In the genomic region with DNA sequence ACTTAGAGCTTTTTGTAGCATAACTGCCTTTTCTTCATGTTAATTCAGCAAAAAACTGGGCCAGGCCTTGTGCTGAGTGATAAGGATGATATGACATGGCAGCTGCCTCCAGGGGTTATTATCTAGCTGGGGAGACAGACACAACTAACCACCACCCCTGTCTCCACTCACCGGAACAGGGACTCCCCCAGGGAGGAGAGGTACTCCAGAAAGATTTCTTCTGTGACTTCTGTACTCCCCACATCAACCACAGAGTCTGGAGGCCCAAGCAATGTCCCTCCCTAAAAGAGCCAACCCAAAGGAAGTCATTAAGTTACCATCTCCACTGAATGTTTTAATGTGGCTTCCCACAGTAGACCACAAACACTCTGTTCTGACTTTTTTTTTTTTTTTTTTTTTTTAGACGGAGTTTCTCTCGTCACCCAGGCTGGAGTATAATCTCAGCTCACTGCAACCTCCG, we compare ENCODE assay signal across 1 cellular context.
TF ChIP-seq lines count a peak whose summit lies in the region.

No MANE protein-coding gene starts in this region.

TF ChIP-seq in K562, 482 proteins besides CTCF, POLR2A, EP300 and RAD21 (continued from another document and continues in another):
- TF ChIP-seq, protein P1, sequence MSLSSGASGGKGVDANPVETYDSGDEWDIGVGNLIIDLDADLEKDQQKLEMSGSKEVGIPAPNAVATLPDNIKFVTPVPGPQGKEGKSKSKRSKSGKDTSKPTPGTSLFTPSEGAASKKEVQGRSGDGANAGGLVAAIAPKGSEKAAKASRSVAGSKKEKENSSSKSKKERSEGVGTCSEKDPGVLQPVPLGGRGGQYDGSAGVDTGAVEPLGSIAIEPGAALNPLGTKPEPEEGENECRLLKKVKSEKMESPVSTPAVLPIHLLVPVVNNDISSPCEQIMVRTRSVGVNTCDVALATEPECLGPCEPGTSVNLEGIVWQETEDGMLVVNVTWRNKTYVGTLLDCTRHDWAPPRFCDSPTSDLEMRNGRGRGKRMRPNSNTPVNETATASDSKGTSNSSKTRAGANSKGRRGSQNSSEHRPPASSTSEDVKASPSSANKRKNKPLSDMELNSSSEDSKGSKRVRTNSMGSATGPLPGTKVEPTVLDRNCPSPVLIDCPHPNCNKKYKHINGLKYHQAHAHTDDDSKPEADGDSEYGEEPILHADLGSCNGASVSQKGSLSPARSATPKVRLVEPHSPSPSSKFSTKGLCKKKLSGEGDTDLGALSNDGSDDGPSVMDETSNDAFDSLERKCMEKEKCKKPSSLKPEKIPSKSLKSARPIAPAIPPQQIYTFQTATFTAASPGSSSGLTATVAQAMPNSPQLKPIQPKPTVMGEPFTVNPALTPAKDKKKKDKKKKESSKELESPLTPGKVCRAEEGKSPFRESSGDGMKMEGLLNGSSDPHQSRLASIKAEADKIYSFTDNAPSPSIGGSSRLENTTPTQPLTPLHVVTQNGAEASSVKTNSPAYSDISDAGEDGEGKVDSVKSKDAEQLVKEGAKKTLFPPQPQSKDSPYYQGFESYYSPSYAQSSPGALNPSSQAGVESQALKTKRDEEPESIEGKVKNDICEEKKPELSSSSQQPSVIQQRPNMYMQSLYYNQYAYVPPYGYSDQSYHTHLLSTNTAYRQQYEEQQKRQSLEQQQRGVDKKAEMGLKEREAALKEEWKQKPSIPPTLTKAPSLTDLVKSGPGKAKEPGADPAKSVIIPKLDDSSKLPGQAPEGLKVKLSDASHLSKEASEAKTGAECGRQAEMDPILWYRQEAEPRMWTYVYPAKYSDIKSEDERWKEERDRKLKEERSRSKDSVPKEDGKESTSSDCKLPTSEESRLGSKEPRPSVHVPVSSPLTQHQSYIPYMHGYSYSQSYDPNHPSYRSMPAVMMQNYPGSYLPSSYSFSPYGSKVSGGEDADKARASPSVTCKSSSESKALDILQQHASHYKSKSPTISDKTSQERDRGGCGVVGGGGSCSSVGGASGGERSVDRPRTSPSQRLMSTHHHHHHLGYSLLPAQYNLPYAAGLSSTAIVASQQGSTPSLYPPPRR (CRISPR knock-in tag; IDR thresholded peaks at IDR 0.05; ENCODE audit: borderline replicate concordance) = peak; percentile 63; the same call in 1 of the 2 replicates
- TF ChIP-seq MBD2 (IDR thresholded peaks at IDR 0.05; ENCODE audit: borderline replicate concordance, low read depth) = no peak; the same call in 1 of the 2 replicates
- no peak for TF ChIP-seq RBBP5 (IDR thresholded peaks at IDR 0.05; ENCODE audit: borderline replicate concordance, insufficient read depth, low read length, poor library complexity, severe bottlenecking)
- no peak for TF ChIP-seq NR4A1 (CRISPR knock-in tag; IDR thresholded peaks at IDR 0.05)
- TF ChIP-seq NR4A1 (tag; IDR thresholded peaks at IDR 0.05) = no peak
- no peak for TF ChIP-seq BRD9 (IDR thresholded peaks at IDR 0.05; ENCODE audit: low read depth, partially characterized antibody)
- TF ChIP-seq NR2F6 (CRISPR knock-in tag; IDR thresholded peaks at IDR 0.05) = no peak
- TF ChIP-seq ZNF512 (tag; IDR thresholded peaks at IDR 0.05) = no peak
- no peak for TF ChIP-seq RBM14 (IDR thresholded peaks at IDR 0.05; ENCODE audit: borderline replicate concordance, insufficient read depth, low read depth, low read length)
- TF ChIP-seq ZBTB8A (IDR thresholded peaks at IDR 0.05; ENCODE audit: partially characterized antibody) = no peak
- TF ChIP-seq ARNT (IDR thresholded peaks at IDR 0.05) = peak in 1 of 2 experiments; percentile 74; a peak in 1 of 4 replicates
- TF ChIP-seq HOMEZ (CRISPR knock-in tag; IDR thresholded peaks at IDR 0.05) = no peak
- no peak for TF ChIP-seq SAFB (IDR thresholded peaks at IDR 0.05; ENCODE audit: borderline replicate concordance, low read depth, low read length)
- TF ChIP-seq FOXK1 (CRISPR knock-in tag; IDR thresholded peaks at IDR 0.05; ENCODE audit: borderline replicate concordance) = no peak
- no peak for TF ChIP-seq KAT7 (CRISPR knock-in tag; IDR thresholded peaks at IDR 0.05; ENCODE audit: borderline replicate concordance)
- TF ChIP-seq PKNOX1 (IDR thresholded peaks at IDR 0.05) = peak; percentile 86
- no peak for TF ChIP-seq TEAD2 (tag; IDR thresholded peaks at IDR 0.05)
- TF ChIP-seq FOS (IDR thresholded peaks at IDR 0.05; ENCODE audit: extremely low read depth, insufficient read length) = no peak
- TF ChIP-seq EGR1 (conservative IDR thresholded peaks at IDR 0.05) = no peak
- peak; percentile 82 for TF ChIP-seq TAL1 (IDR thresholded peaks at IDR 0.05)
- TF ChIP-seq ZNF780A (CRISPR knock-in tag; IDR thresholded peaks at IDR 0.05) = no peak
- TF ChIP-seq SIN3B (IDR thresholded peaks at IDR 0.05; ENCODE audit: low read depth) = no peak
- no peak for TF ChIP-seq RBM34 (IDR thresholded peaks at IDR 0.05; ENCODE audit: borderline replicate concordance, insufficient read depth, low read length)
- TF ChIP-seq, protein P2, sequence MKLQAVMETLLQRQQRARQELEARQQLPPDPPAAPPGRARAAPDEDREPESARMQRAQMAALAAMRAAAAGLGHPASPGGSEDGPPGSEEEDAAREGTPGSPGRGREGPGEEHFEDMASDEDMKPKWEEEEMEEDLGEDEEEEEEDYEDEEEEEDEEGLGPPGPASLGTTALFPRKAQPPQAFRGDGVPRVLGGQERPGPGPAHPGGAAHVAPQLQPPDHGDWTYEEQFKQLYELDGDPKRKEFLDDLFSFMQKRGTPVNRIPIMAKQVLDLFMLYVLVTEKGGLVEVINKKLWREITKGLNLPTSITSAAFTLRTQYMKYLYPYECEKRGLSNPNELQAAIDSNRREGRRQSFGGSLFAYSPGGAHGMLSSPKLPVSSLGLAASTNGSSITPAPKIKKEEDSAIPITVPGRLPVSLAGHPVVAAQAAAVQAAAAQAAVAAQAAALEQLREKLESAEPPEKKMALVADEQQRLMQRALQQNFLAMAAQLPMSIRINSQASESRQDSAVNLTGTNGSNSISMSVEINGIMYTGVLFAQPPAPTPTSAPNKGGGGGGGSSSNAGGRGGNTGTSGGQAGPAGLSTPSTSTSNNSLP (IDR thresholded peaks at IDR 0.05; ENCODE audit: borderline replicate concordance, low read depth, low read length) = peak; percentile 67; the same call in 1 of the 2 replicates
- no peak for TF ChIP-seq NR3C1 (CRISPR knock-in tag; IDR thresholded peaks at IDR 0.05)
- no peak for TF ChIP-seq ZNF740 (CRISPR knock-in tag; IDR thresholded peaks at IDR 0.05)
- no peak for TF ChIP-seq ZNF740 (tag; IDR thresholded peaks at IDR 0.05)
- no peak for TF ChIP-seq NFE2L1 (tag; IDR thresholded peaks at IDR 0.05; ENCODE audit: borderline replicate concordance, low read depth)
- TF ChIP-seq, protein P3, sequence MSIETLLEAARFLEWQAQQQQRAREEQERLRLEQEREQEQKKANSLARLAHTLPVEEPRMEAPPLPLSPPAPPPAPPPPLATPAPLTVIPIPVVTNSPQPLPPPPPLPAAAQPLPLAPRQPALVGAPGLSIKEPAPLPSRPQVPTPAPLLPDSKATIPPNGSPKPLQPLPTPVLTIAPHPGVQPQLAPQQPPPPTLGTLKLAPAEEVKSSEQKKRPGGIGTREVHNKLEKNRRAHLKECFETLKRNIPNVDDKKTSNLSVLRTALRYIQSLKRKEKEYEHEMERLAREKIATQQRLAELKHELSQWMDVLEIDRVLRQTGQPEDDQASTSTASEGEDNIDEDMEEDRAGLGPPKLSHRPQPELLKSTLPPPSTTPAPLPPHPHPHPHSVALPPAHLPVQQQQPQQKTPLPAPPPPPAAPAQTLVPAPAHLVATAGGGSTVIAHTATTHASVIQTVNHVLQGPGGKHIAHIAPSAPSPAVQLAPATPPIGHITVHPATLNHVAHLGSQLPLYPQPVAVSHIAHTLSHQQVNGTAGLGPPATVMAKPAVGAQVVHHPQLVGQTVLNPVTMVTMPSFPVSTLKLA (conservative IDR thresholded peaks at IDR 0.05) = 0 out of 4 replicates have a peak, but pooled peaks have one; percentile 26 to 31
- TF ChIP-seq ZBTB7A (IDR thresholded peaks at IDR 0.05; ENCODE audit: borderline replicate concordance, control insufficient read depth, low read depth, low read length) = no peak
- no peak for TF ChIP-seq ARID4B (CRISPR knock-in tag; IDR thresholded peaks at IDR 0.05)
- TF ChIP-seq NCOA6 (IDR thresholded peaks at IDR 0.05) = no peak
- no peak for TF ChIP-seq KLF1 (tag; IDR thresholded peaks at IDR 0.05)
- TF ChIP-seq SMARCA4 (IDR thresholded peaks at IDR 0.05) = peak; percentile 86
- TF ChIP-seq POLR2AphosphoS5 (IDR thresholded peaks at IDR 0.05; ENCODE audit: control insufficient read depth, insufficient read depth, low read depth, low read length) = peak; percentile 76; the same call in 1 of the 2 replicates
- TF ChIP-seq, protein P4, sequence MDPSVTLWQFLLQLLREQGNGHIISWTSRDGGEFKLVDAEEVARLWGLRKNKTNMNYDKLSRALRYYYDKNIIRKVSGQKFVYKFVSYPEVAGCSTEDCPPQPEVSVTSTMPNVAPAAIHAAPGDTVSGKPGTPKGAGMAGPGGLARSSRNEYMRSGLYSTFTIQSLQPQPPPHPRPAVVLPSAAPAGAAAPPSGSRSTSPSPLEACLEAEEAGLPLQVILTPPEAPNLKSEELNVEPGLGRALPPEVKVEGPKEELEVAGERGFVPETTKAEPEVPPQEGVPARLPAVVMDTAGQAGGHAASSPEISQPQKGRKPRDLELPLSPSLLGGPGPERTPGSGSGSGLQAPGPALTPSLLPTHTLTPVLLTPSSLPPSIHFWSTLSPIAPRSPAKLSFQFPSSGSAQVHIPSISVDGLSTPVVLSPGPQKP (CRISPR knock-in tag; IDR thresholded peaks at IDR 0.05) = no peak
- no peak for TF ChIP-seq ZNF239 (CRISPR knock-in tag; IDR thresholded peaks at IDR 0.05)
- TF ChIP-seq ZNF583 (CRISPR knock-in tag; IDR thresholded peaks at IDR 0.05) = no peak; the same call in 1 of the 2 replicates
- TF ChIP-seq SRSF1 (IDR thresholded peaks at IDR 0.05; ENCODE audit: low read depth, low read length) = no peak
- no peak for TF ChIP-seq PTBP1 (IDR thresholded peaks at IDR 0.05; ENCODE audit: low read depth, low read length)
- TF ChIP-seq ZNF41 (CRISPR knock-in tag; conservative IDR thresholded peaks at IDR 0.05) = peak; percentile 71; the same call in 1 of the 2 replicates
- no peak for TF ChIP-seq ZNF79 (CRISPR knock-in tag; IDR thresholded peaks at IDR 0.05; ENCODE audit: low read depth)
- peak; percentile 94 for TF ChIP-seq KLF16 (IDR thresholded peaks at IDR 0.05)
